Comparison of ENCODE assay signal across 9 cellular contexts in genomic region chr7:90625562-90625961, GRCh38. TPM values are rescaled to one million over a fixed set of nuclear protein-coding genes. Genes with fewer than 3 reads are reported as not detected.
A peak's percentile ranks its signal among the peaks of the same experiment; 100 is the strongest.
DNase-seq lines count a peak whose midpoint lies in the region; ATAC-seq and TF ChIP-seq lines count a peak whose summit lies in the region.
"Had no signal": no experiment of that assay in that cellular context is flagged by ENCODE, and none has a peak within 500 bp of the region (broad histone marks: within the 10 kb centered on the region; RNA-seq: fewer than 3 reads in every experiment).

No MANE protein-coding gene starts in this region.

- H3K9me2 ChIP-seq in MM.1S (replicated peaks; ENCODE audit: insufficient read depth, low read length): no peaks in the 10 kb centered on the region

- peaks cover 0 to 1% (median 0%) of the 10 kb centered on the region in 3 donors for H3K27me3 Mint-ChIP-seq in CD14-positive monocyte (ENCODE audit: low read depth in 3 of 3)

- H4K20me1 ChIP-seq in MM.1S (ENCODE audit: insufficient read depth, low read length): no peaks in the 10 kb centered on the region

- H3K27ac ChIP-seq in ACC112 (ENCODE audit: low read depth, low read length) (peak overlapping the region; percentile 95), upper lobe of right lung (no peak overlapping the region), MM.1S (ENCODE audit: low read length) (no peak overlapping the region)

- TF ChIP-seq CTCF in upper lobe of right lung (IDR thresholded peaks at IDR 0.05): no peak
- TF ChIP-seq CTCF in CD14-positive monocyte (IDR thresholded peaks at IDR 0.05): no peak
- no peak for TF ChIP-seq CTCF in MM.1S (IDR thresholded peaks at IDR 0.05; ENCODE audit: low read length)

- H3K4me1 Mint-ChIP-seq in CD14-positive monocyte: peaks cover 37% of the 10 kb centered on the region

- no peaks in the 10 kb centered on the region for H3K36me3 ChIP-seq in ACC112 (ENCODE audit: insufficient read depth, low read length)
- no peaks in the 10 kb centered on the region for H3K36me3 ChIP-seq in MG63
- H3K36me3 ChIP-seq in upper lobe of right lung: no peaks in the 10 kb centered on the region
- H3K36me3 ChIP-seq in MM.1S (replicated peaks; ENCODE audit: insufficient read depth, low read length): no peaks in the 10 kb centered on the region

- no peak overlapping the region for H3K27ac Mint-ChIP-seq in CD14-positive monocyte

- H3K9me3 ChIP-seq in MG63: no peaks in the 10 kb centered on the region
- no peaks in the 10 kb centered on the region for H3K9me3 ChIP-seq in upper lobe of right lung
- no peaks in the 10 kb centered on the region for H3K9me3 ChIP-seq in MM.1S (replicated peaks; ENCODE audit: insufficient read depth, low read length)

- intact Hi-C loops in upper lobe of right lung (cut with DNase I) (loop anchor here (5.0 kb wide), 1 partner anchor 168 kb away; no protein-coding TSS in a partner anchor), CD14-positive monocyte (cut with micrococcal nuclease) (loop anchor here (5.0 kb wide), 2 partner anchors 68 to 168 kb away; no protein-coding TSS in a partner anchor)

- H3K4me1 ChIP-seq in ACC112 (ENCODE audit: control insufficient read depth, insufficient read depth, low read length, unreplicated experiment): peaks cover 57% of the 10 kb centered on the region
- peaks cover 34% of the 10 kb centered on the region for H3K4me1 ChIP-seq in upper lobe of right lung
- H3K4me1 ChIP-seq in MM.1S (ENCODE audit: low read length): no peaks in the 10 kb centered on the region

- H3K9me3 Mint-ChIP-seq in CD14-positive monocyte: peaks cover 0 to 2% (median 0%) of the 10 kb centered on the region in 7 donors

- no peaks in the 10 kb centered on the region for H3K27me3 ChIP-seq in ACC112 (ENCODE audit: insufficient read depth, low read length)
- no peaks in the 10 kb centered on the region for H3K27me3 ChIP-seq in MG63
- H3K27me3 ChIP-seq in upper lobe of right lung: no peaks in the 10 kb centered on the region
- H3K27me3 ChIP-seq in MM.1S (replicated peaks; ENCODE audit: insufficient read depth, low read length): no peaks in the 10 kb centered on the region

- peaks cover 60% of the 10 kb centered on the region for H3K79me2 ChIP-seq in ACC112 (ENCODE audit: control insufficient read depth, insufficient read depth, low read length, unreplicated experiment)
- H3K79me2 ChIP-seq in MM.1S (ENCODE audit: low read length): no peaks in the 10 kb centered on the region

- no peak for ATAC-seq in upper lobe of right lung

- H3F3A ChIP-seq in MM.1S (ENCODE audit: insufficient read depth, low read length): no peaks in the 10 kb centered on the region

- H3K4me2 ChIP-seq in MM.1S (ENCODE audit: low read depth, low read length): no peak overlapping the region

- H3K9ac ChIP-seq in MM.1S (ENCODE audit: low read length): no peak overlapping the region

- H3K4me3 ChIP-seq in ACC112 (ENCODE audit: low read depth, low read length) (peak overlapping the region; percentile 54), MG63 (no peak overlapping the region), upper lobe of right lung (no peak overlapping the region), MM.1S (ENCODE audit: low read length) (no peak overlapping the region)

- H2AFZ ChIP-seq in ACC112 (ENCODE audit: low read length, unreplicated experiment) (no peak overlapping the region), MM.1S (ENCODE audit: low read length) (no peak overlapping the region)

- H3K4me3 Mint-ChIP-seq in CD14-positive monocyte: no peak overlapping the region

- DNase-seq in MG63 (peak; percentile 4), amniotic epithelial cell (ENCODE audit: low read depth) (peak; percentile 93), islet precursor cell (peak; percentile 90), upper lobe of right lung (no peak), CD14-positive monocyte (ENCODE audit: low spot score) (no peak), MM.1S (no peak)
- DNase-seq in activated naive CD4-positive, alpha-beta T cell treated with anti-CD3 and anti-CD28 coated beads, Interleukin-2, amount 50 U/mL, for 16 hours: no peak
- DNase-seq: stimulated activated CD4-positive, alpha-beta T cell treated with anti-CD3 and anti-CD28 coated beads, Interleukin-4, amount 100 ng/mL, for 4 hours had no signal

- H3K36me3 Mint-ChIP-seq in CD14-positive monocyte: peaks cover 4 to 7% of the 10 kb centered on the region in 2 donors

RNA-seq across cellular contexts. Expression of gene CDK14, which starts 29.4 kb away (rescaled TPM):
- total RNA-seq in MG63 (2014; rRNA removed; shearing (Covaris generic); ENCODE audit: low replicate concordance): 7.5 and 13.2 TPM in 2 replicates
- total RNA-seq in upper lobe of right lung: 47.2 TPM
- polyA plus RNA-seq in CD14-positive monocyte: 1 to 10 TPM; 2.1 to 2.5 TPM

Comparison
In these comparisons a context has a peak if more than half of its experiments do, and no peak if none do; other contexts are left out.
1. DNase-seq: peak in MG63 (single experiment), amniotic epithelial cell (single experiment) and islet precursor cell (single experiment); none in upper lobe of right lung (single experiment), activated naive CD4-positive, alpha-beta T cell treated with anti-CD3 and anti-CD28 coated beads, Interleukin-2, amount 50 U/mL, for 16 hours (single experiment), CD14-positive monocyte (single experiment) and MM.1S (single experiment).